In genomic region chr1:108863984-108864383, GRCh38 we compare ENCODE assay signal across 26 cellular contexts.
"Had no signal": no experiment of that assay in that cellular context is flagged by ENCODE, and none has a peak within 500 bp of the region (broad histone marks: within the 10 kb centered on the region; RNA-seq: fewer than 3 reads in every experiment).

No MANE protein-coding gene starts in this region.

- ATAC-seq: heart right ventricle; left cardiac atrium; left lung; naive thymus-derived CD8-positive, alpha-beta T cell; right lobe of liver; upper lobe of right lung had no signal

- H3K4me1 Mint-ChIP-seq: nephron progenitor cell had no signal

- H3K36me3 Mint-ChIP-seq: naive thymus-derived CD8-positive, alpha-beta T cell had no signal

- H3K9me3 Mint-ChIP-seq: naive thymus-derived CD8-positive, alpha-beta T cell; nephron progenitor cell; stimulated activated naive CD8-positive, alpha-beta T cell treated with anti-CD3 and anti-CD28 coated beads, Interleukin-15, Interleukin-2, amounts not matched to agents 100 ng/mL and 50 ng/mL, for 24 hours had no signal

- DNase-seq: colonic mucosa; dermis blood vessel endothelial cell; effector memory CD4-positive, alpha-beta T cell; esophagus squamous epithelium; foreskin melanocyte; glutamatergic neuron; heart right ventricle; hippocampal formation; left cardiac atrium; left lung; mesendoderm; midbrain; naive thymus-derived CD8-positive, alpha-beta T cell; nephron progenitor cell; nucleus accumbens; ovary; retina; right lobe of liver; small intestine; stimulated activated CD4-positive, alpha-beta T cell treated with anti-CD3 and anti-CD28 coated beads, Interleukin-15, amount 100 ng/mL, for 24 hours; stimulated activated CD4-positive, alpha-beta T cell treated with anti-CD3 and anti-CD28 coated beads, Interleukin-2, amount 100 ng/mL, for 48 hours; stimulated activated CD8-positive, alpha-beta memory T cell treated with anti-CD3 and anti-CD28 coated beads, Interleukin-4, amount 100 ng/mL, for 48 hours; transverse colon; upper lobe of right lung; uterus had no signal

- H3K4me3 Mint-ChIP-seq: naive thymus-derived CD8-positive, alpha-beta T cell; nephron progenitor cell; stimulated activated naive CD8-positive, alpha-beta T cell treated with anti-CD3 and anti-CD28 coated beads, Interleukin-15, Interleukin-2, amounts not matched to agents 100 ng/mL and 50 ng/mL, for 24 hours had no signal

- H3K27ac Mint-ChIP-seq: naive thymus-derived CD8-positive, alpha-beta T cell; nephron progenitor cell; stimulated activated naive CD8-positive, alpha-beta T cell treated with anti-CD3 and anti-CD28 coated beads, Interleukin-15, Interleukin-2, amounts not matched to agents 100 ng/mL and 50 ng/mL, for 24 hours had no signal
